ENCODE assay signal across 31 cellular contexts in the genomic region with DNA sequence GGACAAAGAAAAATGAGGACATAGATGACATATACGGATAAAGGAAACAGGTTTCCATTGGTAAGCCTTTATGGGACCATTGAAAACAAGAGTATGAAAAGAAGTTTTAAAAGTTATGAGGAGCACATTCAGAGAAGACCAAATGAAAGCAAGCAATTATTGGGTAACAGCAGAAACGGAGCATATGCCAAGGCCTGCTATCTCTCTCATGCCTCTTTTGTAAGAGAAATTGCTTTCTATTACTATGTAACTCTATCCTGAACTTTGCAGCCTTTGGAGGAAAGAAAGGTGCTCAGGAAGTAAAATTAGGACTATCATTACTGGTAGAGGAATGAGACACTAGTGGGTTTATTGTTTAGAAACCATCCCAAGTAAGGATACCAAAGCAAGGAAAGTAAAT.
"Had no signal": no experiment of that assay in that cellular context is flagged by ENCODE, and none has a peak within 500 bp of the region (broad histone marks: within the 10 kb centered on the region; RNA-seq: fewer than 3 reads in every experiment).

No MANE protein-coding gene starts in this region.

- H3K9me3 Mint-ChIP-seq: activated CD4-positive, alpha-beta memory T cell treated with anti-CD3 and anti-CD28 coated beads, Interleukin-2, amount 10 ng/mL, durations not matched to agents 7 days and 5 days; activated naive CD4-positive, alpha-beta T cell treated with anti-CD3 and anti-CD28 coated beads, Interleukin-2, amount 50 U/mL, for 24 hours; activated T-helper 1 cell treated with anti-CD3 and anti-CD28 coated beads, Interleukin-12 subunit alpha, Interleukin-12 subunit beta, Interleukin-2, Interleukin-4 antibody, amounts not matched to agents 30 ng/mL and 10 ng/mL and 1 ng/mL, durations not matched to agents 14 hours and 24 hours and 36 hours; IgD-negative memory B cell had no signal

- H3K27ac Mint-ChIP-seq: activated CD4-positive, alpha-beta memory T cell treated with anti-CD3 and anti-CD28 coated beads, Interleukin-2, amount 10 ng/mL, durations not matched to agents 7 days and 5 days; activated CD4-positive, alpha-beta T cell treated with anti-CD3 and anti-CD28 coated beads for 36 hours; activated naive CD4-positive, alpha-beta T cell treated with anti-CD3 and anti-CD28 coated beads, Interleukin-2, amount 50 U/mL, for 24 hours; activated T-helper 1 cell treated with anti-CD3 and anti-CD28 coated beads, Interleukin-12 subunit alpha, Interleukin-12 subunit beta, Interleukin-2, Interleukin-4 antibody, amounts not matched to agents 30 ng/mL and 10 ng/mL and 1 ng/mL, durations not matched to agents 14 hours and 24 hours and 36 hours; IgD-negative memory B cell had no signal

- H3K4me2 ChIP-seq: KMS-11, SK-N-SH had no signal

- H3K4me3 ChIP-seq: cardiac muscle cell had no signal

- ATAC-seq: activated CD4-positive, alpha-beta T cell treated with anti-CD3 and anti-CD28 coated beads for 36 hours; Panc1; Right ventricle myocardium inferior had no signal

- H3K4me3 Mint-ChIP-seq: activated CD4-positive, alpha-beta memory T cell treated with anti-CD3 and anti-CD28 coated beads, Interleukin-2, amount 10 ng/mL, durations not matched to agents 7 days and 5 days; activated CD4-positive, alpha-beta T cell treated with anti-CD3 and anti-CD28 coated beads for 36 hours; activated naive CD4-positive, alpha-beta T cell treated with anti-CD3 and anti-CD28 coated beads, Interleukin-2, amount 50 U/mL, for 24 hours; activated T-helper 1 cell treated with anti-CD3 and anti-CD28 coated beads, Interleukin-12 subunit alpha, Interleukin-12 subunit beta, Interleukin-2, Interleukin-4 antibody, amounts not matched to agents 30 ng/mL and 10 ng/mL and 1 ng/mL, durations not matched to agents 14 hours and 24 hours and 36 hours; IgD-negative memory B cell had no signal

- H3K9ac ChIP-seq: KMS-11, SK-N-SH had no signal

- H3K27me3 Mint-ChIP-seq: activated CD4-positive, alpha-beta memory T cell treated with anti-CD3 and anti-CD28 coated beads, Interleukin-2, amount 10 ng/mL, durations not matched to agents 7 days and 5 days; activated CD4-positive, alpha-beta T cell treated with anti-CD3 and anti-CD28 coated beads for 36 hours; activated naive CD4-positive, alpha-beta T cell treated with anti-CD3 and anti-CD28 coated beads, Interleukin-2, amount 50 U/mL, for 24 hours; IgD-negative memory B cell had no signal

- H3K27me3 ChIP-seq: brain microvascular endothelial cell, cardiac muscle cell had no signal

- H3K9me3 ChIP-seq: SK-N-SH had no signal

- H3K36me3 ChIP-seq: brain microvascular endothelial cell, cardiac muscle cell, WERI-Rb-1 had no signal

- H3K36me3 Mint-ChIP-seq: activated naive CD4-positive, alpha-beta T cell treated with anti-CD3 and anti-CD28 coated beads, Interleukin-2, amount 50 U/mL, for 24 hours had no signal

- DNase-seq: activated CD4-positive, alpha-beta memory T cell treated with anti-CD3 and anti-CD28 coated beads, Interleukin-2, amount 10 ng/mL, durations not matched to agents 7 days and 5 days; activated CD4-positive, alpha-beta T cell treated with anti-CD3 and anti-CD28 coated beads for 36 hours; activated CD4-positive, alpha-beta T cell treated with anti-CD3 and anti-CD28 coated beads, Interleukin-2, amount 50 U/mL, for 1 hour; activated CD8-positive, alpha-beta memory T cell treated with anti-CD3 and anti-CD28 coated beads, Interleukin-2, amount 50 U/mL, for 4 hours; activated effector memory CD4-positive, alpha-beta T cell treated with Interleukin-2 at 50 U/mL for 16 hours; activated naive CD4-positive, alpha-beta T cell; amniotic stem cell; brain microvascular endothelial cell; NCI-H1092; NCI-H1417 treated with DMSO at 0.1 percent for 48 hours; NCI-H1694; NCI-H2029; NCI-H2107; NCI-H2171 treated with DMSO at 0.1 percent for 48 hours; NCI-H345; NCI-H510A; NCI-H526 treated with DMSO at 0.1 percent for 48 hours; NCI-H82; NK-92 treated with Interleukin-12 subunit alpha and Interleukin-12 subunit beta, amount 100 ng/mL, for 24 hours; OCI-M1; RPMI8226; SK-N-SH; T-helper 1 cell; WERI-Rb-1 had no signal

- H3K27ac ChIP-seq: brain microvascular endothelial cell, cardiac muscle cell, KMS-11, WERI-Rb-1 had no signal

- H3K4me1 Mint-ChIP-seq: activated naive CD4-positive, alpha-beta T cell treated with anti-CD3 and anti-CD28 coated beads, Interleukin-2, amount 50 U/mL, for 24 hours had no signal
